ENCODE assay signal across 3 cellular contexts in genomic region chr2:120943403-120944034, GRCh38.
A peak's percentile ranks its signal among the peaks of the same experiment; 100 is the strongest.
TF ChIP-seq lines count a peak whose summit lies in the region.

No MANE protein-coding gene starts in this region.

TF ChIP-seq in SK-N-SH, 30 proteins besides CTCF, POLR2A, EP300 and RAD21 (continues in another document):
- no peak for TF ChIP-seq FOXJ3 (CRISPR knock-in tag; IDR thresholded peaks at IDR 0.05)
- no peak for TF ChIP-seq FOXM1 (IDR thresholded peaks at IDR 0.05; ENCODE audit: low read depth)
- no peak for TF ChIP-seq TEAD4 (IDR thresholded peaks at IDR 0.05; ENCODE audit: borderline replicate concordance, insufficient read depth)
- no peak for TF ChIP-seq RFX5 (IDR thresholded peaks at IDR 0.05; ENCODE audit: low read length)
- no peak for TF ChIP-seq SMC3 (IDR thresholded peaks at IDR 0.05; ENCODE audit: low read depth, low read length)
- no peak for TF ChIP-seq IRF3 (IDR thresholded peaks at IDR 0.05; ENCODE audit: low read depth, low read length)
- no peak for TF ChIP-seq GABPA (IDR thresholded peaks at IDR 0.05; ENCODE audit: low read depth)
- no peak for TF ChIP-seq TCF12 (IDR thresholded peaks at IDR 0.05)
- TF ChIP-seq USF2 (IDR thresholded peaks at IDR 0.05; ENCODE audit: borderline replicate concordance, low read depth, low read length): no peak
- no peak for TF ChIP-seq GATA2 (CRISPR knock-in tag; IDR thresholded peaks at IDR 0.05)
- no peak for TF ChIP-seq NRF1 (IDR thresholded peaks at IDR 0.05; ENCODE audit: low read depth, low read length)
- no peak for TF ChIP-seq MXI1 (IDR thresholded peaks at IDR 0.05; ENCODE audit: low read depth, low read length)
- no peak for TF ChIP-seq USF1 (IDR thresholded peaks at IDR 0.05; ENCODE audit: borderline replicate concordance, low read depth)
- no peak for TF ChIP-seq SIN3A (IDR thresholded peaks at IDR 0.05; ENCODE audit: borderline replicate concordance, low read depth, low read length)
- TF ChIP-seq ZBTB33 (IDR thresholded peaks at IDR 0.05; ENCODE audit: borderline replicate concordance, low read depth): no peak
- TF ChIP-seq POLR2AphosphoS5 (IDR thresholded peaks at IDR 0.05; ENCODE audit: low read depth, low read length): no peak
- no peak for TF ChIP-seq RCOR1 (IDR thresholded peaks at IDR 0.05; ENCODE audit: low read length)

TF ChIP-seq in SK-N-SH treated with all-trans-retinoic acid at 6 μM for 48 hours, 23 proteins besides CTCF, POLR2A, EP300 and RAD21:
- TF ChIP-seq ZFP30 (CRISPR knock-in tag; IDR thresholded peaks at IDR 0.05) (no peak), TSHZ2 (CRISPR knock-in tag; IDR thresholded peaks at IDR 0.05) (no peak), ISL1 (CRISPR knock-in tag; IDR thresholded peaks at IDR 0.05) (no peak), PATZ1 (CRISPR knock-in tag; IDR thresholded peaks at IDR 0.05; ENCODE audit: borderline replicate concordance) (no peak), RARB (CRISPR knock-in tag; IDR thresholded peaks at IDR 0.05) (no peak), GLIS3 (CRISPR knock-in tag; IDR thresholded peaks at IDR 0.05) (no peak), CSDC2 (CRISPR knock-in tag; IDR thresholded peaks at IDR 0.05) (no peak), SNAI2 (CRISPR knock-in tag; IDR thresholded peaks at IDR 0.05) (no peak), TCF4 (CRISPR knock-in tag; IDR thresholded peaks at IDR 0.05; ENCODE audit: borderline replicate concordance) (no peak), ZNF70 (CRISPR knock-in tag; IDR thresholded peaks at IDR 0.05) (no peak), TOX (CRISPR knock-in tag; IDR thresholded peaks at IDR 0.05; ENCODE audit: borderline replicate concordance) (no peak), OSR1 (CRISPR knock-in tag; IDR thresholded peaks at IDR 0.05) (no peak), ZC3H10 (CRISPR knock-in tag; IDR thresholded peaks at IDR 0.05) (no peak), ZNF8 (CRISPR knock-in tag; IDR thresholded peaks at IDR 0.05) (no peak), ZFP3 (CRISPR knock-in tag; IDR thresholded peaks at IDR 0.05) (no peak), BACH2 (CRISPR knock-in tag; IDR thresholded peaks at IDR 0.05; ENCODE audit: borderline replicate concordance) (no peak), CSRNP3 (CRISPR knock-in tag; IDR thresholded peaks at IDR 0.05) (no peak), PPARA (CRISPR knock-in tag; IDR thresholded peaks at IDR 0.05; ENCODE audit: borderline replicate concordance) (no peak), CREB5 (CRISPR knock-in tag; IDR thresholded peaks at IDR 0.05; ENCODE audit: low read depth) (no peak), ARNTL (CRISPR knock-in tag; IDR thresholded peaks at IDR 0.05; ENCODE audit: borderline replicate concordance, low read depth) (no peak)

TF ChIP-seq in IMR-90, 13 proteins besides CTCF, POLR2A, EP300 and RAD21:
- peak; percentile 79; the same call in 1 of the 2 replicates for TF ChIP-seq NFE2L2 (IDR thresholded peaks at IDR 0.05; ENCODE audit: low read depth, low read length)
- TF ChIP-seq ELK1 (IDR thresholded peaks at IDR 0.05; ENCODE audit: borderline replicate concordance, low read depth, low read length): no peak
